8 cellular contexts compared by ENCODE assay signal in the genomic region with DNA sequence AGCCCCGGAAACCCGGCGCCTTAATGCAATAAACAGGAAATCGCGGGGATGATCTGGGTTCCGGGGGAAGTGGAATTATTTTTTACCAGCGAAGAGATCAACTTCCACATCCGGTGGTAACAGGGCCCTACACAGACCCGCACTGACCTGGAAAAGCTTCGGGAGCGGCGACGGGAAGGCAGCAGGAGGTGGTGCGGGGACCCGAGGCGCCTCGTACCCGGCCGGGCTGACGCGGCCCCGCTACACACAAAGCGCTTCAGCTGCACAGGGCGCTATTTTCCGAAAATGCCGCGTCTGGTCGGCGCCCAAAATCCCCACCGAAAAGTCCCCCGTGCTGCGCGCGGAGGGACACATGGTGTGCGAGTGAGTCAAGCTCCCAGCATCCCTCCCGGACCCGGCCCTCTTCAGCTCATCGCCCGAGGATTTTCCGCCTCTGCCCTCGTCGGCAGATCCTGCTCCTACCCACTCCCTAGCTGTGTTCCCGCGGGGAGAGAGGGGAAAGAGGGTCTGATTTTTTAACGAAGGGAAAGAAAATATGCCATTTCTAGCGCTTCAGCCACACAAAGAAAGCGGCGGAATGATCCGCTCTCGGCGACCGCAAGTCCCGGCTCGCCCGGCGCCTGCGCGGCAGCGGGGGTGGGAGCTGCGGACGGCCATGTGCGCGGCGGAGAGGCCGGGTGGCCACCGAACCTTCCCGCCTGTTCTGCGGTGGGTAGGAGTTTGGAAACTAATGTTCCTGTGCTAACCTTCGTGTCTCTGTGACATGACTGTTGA. TPM values are rescaled to one million over a fixed set of nuclear protein-coding genes. Genes with fewer than 3 reads are reported as not detected.
DNase-seq lines count a peak whose midpoint lies in the region; ATAC-seq and TF ChIP-seq lines count a peak whose summit lies in the region.

TSS of gene GABPB1 (minus strand) at position 361 of the 774 bp plus-strand sequence. CDS start 45,400 bp downstream, outside the sequence.

- intact Hi-C loops in CD14-positive monocyte (cut with micrococcal nuclease) = loop anchor here (5.0 to 10.0 kb wide), 5 partner anchors 67 to 560 kb away; partner anchors contain the start of genes USP8 (in 2 of the 2) and ATP8B4 (in 1 of the 2)

- no peaks in the 10 kb centered on the region for H3K27me3 Mint-ChIP-seq in CD14-positive monocyte (ENCODE audit: low read depth in 3 of 3)
- H3K27me3 Mint-ChIP-seq in memory B cell = no peaks in the 10 kb centered on the region

- peak within 1 kb of the TSS; percentile 97 for H3K27ac ChIP-seq in effector memory CD4-positive, alpha-beta T cell (ENCODE audit: insufficient read depth, low read length, poor library complexity, severe bottlenecking)

- H3K4me3 ChIP-seq in effector memory CD4-positive, alpha-beta T cell (ENCODE audit: insufficient read depth, low read depth, low read length, poor library complexity, severe bottlenecking) = peak within 1 kb of the TSS; percentile 95

- ATAC-seq in GM19455 (IDR thresholded peaks at IDR 0.05; ENCODE audit: unreplicated experiment) = peak; percentile 42
- ATAC-seq in memory B cell (ENCODE audit: low read depth) = peak; percentile 58

- H3K9me3 ChIP-seq in effector memory CD4-positive, alpha-beta T cell (ENCODE audit: control insufficient read depth, low read length) = no peaks in the 10 kb centered on the region

- H3K4me3 Mint-ChIP-seq in CD14-positive monocyte (peak within 1 kb of the TSS; percentile 93 to 96), memory B cell (peak within 1 kb of the TSS; percentile 93)

- H3K36me3 ChIP-seq in effector memory CD4-positive, alpha-beta T cell (ENCODE audit: control insufficient read depth, insufficient read depth, low read length) = no peaks in the 10 kb centered on the region

- H3K4me1 Mint-ChIP-seq in CD14-positive monocyte = peaks cover 48% of the 10 kb centered on the region
- peaks cover 31% of the 10 kb centered on the region for H3K4me1 Mint-ChIP-seq in memory B cell

- H3K4me1 ChIP-seq in effector memory CD4-positive, alpha-beta T cell (ENCODE audit: control insufficient read depth, insufficient read depth, low read length, poor library complexity, severe bottlenecking) = peaks cover 37% of the 10 kb centered on the region

- peak within 1 kb of the TSS; percentile 99 to 100 (median 99) for H3K27ac Mint-ChIP-seq in CD14-positive monocyte
- peak within 1 kb of the TSS; percentile 99 for H3K27ac Mint-ChIP-seq in memory B cell

- no peaks in the 10 kb centered on the region for H3K9me3 Mint-ChIP-seq in CD14-positive monocyte
- H3K9me3 Mint-ChIP-seq in memory B cell = no peaks in the 10 kb centered on the region

- H3K36me3 Mint-ChIP-seq in CD14-positive monocyte (peaks cover 18 to 21% of the 10 kb centered on the region in 2 donors), memory B cell (peaks cover 10% of the 10 kb centered on the region)

- no peak for TF ChIP-seq CTCF in CD14-positive monocyte (IDR thresholded peaks at IDR 0.05)

- no peaks in the 10 kb centered on the region for H3K27me3 ChIP-seq in effector memory CD4-positive, alpha-beta T cell (replicated peaks; ENCODE audit: control insufficient read depth, insufficient read depth, low read length, poor library complexity, severe bottlenecking)

- peak; percentile 83 for DNase-seq in CD14-positive monocyte (ENCODE audit: low spot score)
- peak; percentile 97 for DNase-seq in HS-5 (ENCODE audit: low read depth)
- DNase-seq in NOMO-1 (lab: John Stamatoyannopoulos, UW; ENCODE audit: unreplicated experiment in 2 of 2) = peak; percentile 84 to 85
- peak; percentile 79 to 81 for DNase-seq in activated CD8-positive, alpha-beta memory T cell treated with anti-CD3 and anti-CD28 coated beads for 4 hours (ENCODE audit: low read depth in 2 of 2)
- peak; percentile 79 to 80 (median 79) for DNase-seq in effector memory CD4-positive, alpha-beta T cell
- DNase-seq in memory B cell (ENCODE audit: low spot score in 2 of 2) = peak; percentile 89
- DNase-seq in stimulated activated CD8-positive, alpha-beta memory T cell treated with anti-CD3 and anti-CD28 coated beads, Interleukin-12 subunit alpha, Interleukin-12 subunit beta, amount 100 ng/mL, for 1 hour (ENCODE audit: low read depth) = peak; percentile 78

RNA-seq across cellular contexts. Expression of gene GABPB1, which starts in this region (rescaled TPM):
- 10 to 100 TPM; 14.9 to 15.1 TPM for polyA plus RNA-seq in CD14-positive monocyte

Comparison
In these comparisons a context has a peak if more than half of its experiments do, and no peak if none do; other contexts are left out.
1. Peak in every context shown above with its lines: DNase-seq, ATAC-seq, H3K4me3 ChIP-seq and H3K27ac ChIP-seq.